In genomic region chr1:110630770-110631663, GRCh38 we compare ENCODE assay signal across 1 cellular context.
TF ChIP-seq lines count a peak whose summit lies in the region.

No MANE protein-coding gene starts in this region.

TF ChIP-seq in GM12878, 131 proteins besides CTCF, POLR2A, EP300 and RAD21 (continued from another document):
- TF ChIP-seq NKRF (conservative IDR thresholded peaks at IDR 0.05), result no peak
